In the genomic region with DNA sequence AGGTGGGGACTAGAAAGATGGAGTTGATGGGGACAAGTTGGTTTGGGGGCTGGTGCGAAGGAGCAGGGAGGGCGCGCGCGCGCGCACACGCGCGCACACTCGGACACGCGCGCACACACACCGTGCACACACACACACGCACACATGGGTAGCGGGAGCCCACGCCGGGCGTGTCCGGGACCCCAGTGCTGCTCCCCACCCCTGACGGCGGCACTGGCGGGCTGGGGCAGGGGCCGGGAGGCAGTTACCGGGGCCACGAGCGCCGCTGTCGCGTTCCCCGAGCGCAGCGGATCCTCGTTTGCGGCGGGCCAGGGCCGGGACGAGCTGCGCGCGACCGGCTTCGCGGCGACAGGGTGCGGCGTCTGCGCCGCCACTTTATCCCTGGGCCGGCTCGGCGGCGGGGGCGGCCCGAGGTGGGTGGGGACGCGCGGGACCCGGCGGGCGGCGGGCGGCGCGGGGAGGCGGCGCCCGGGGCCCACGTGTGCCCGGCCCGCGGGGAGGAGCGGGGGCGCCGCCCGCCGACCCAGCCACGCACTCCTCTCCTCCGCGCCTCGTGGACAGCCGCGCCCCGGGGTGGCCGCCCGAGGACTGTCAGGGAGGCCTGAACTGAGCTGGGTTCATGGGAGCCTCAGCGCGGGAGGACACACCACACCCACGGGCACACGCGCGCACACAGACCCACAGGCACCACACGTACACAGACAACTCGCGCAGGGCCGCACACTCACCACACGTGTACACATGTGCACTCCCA, we compare ENCODE assay signal across 8 cellular contexts. TPM values are rescaled to one million over a fixed set of nuclear protein-coding genes. Genes with fewer than 3 reads are reported as not detected.
DNase-seq lines count a peak whose midpoint lies in the region; ATAC-seq and TF ChIP-seq lines count a peak whose summit lies in the region.

No MANE protein-coding gene starts in this region.

- H3K4me1 ChIP-seq in ovary (ENCODE audit: insufficient read depth) = no peaks in the 10 kb centered on the region

- no peak for DNase-seq in AG04449 (ENCODE audit: low read depth, low spot score)
- peak; percentile 81 for DNase-seq in GM12865 (ENCODE audit: low read depth)
- DNase-seq in activated CD8-positive, alpha-beta memory T cell treated with anti-CD3 and anti-CD28 coated beads, Interleukin-2, amount 50 U/mL, for 48 hours = peak; percentile 59
- peak; percentile 85 for DNase-seq in Right ventricle myocardium inferior (ENCODE audit: missing footprints)
- peak in 3 of 5 donors; percentile 28 to 40 (median 35) for DNase-seq in ovary
- DNase-seq in SHP77 (lab: John Stamatoyannopoulos, UW) = no peak
- DNase-seq in KG1 (lab: John Stamatoyannopoulos, UW) = no peak

- no peak for TF ChIP-seq POLR2A in ovary (IDR thresholded peaks at IDR 0.05)

- no peak for TF ChIP-seq EP300 in ovary (IDR thresholded peaks at IDR 0.05)

- CTCF ChIA-PET in AG04449 (lab: Yijun Ruan, JAX) = interaction anchor here (0.8 to 5.0 kb wide), 11 partner anchors 11 to 248 kb away, joined by 3 to 39 read pairs (median 4); no protein-coding TSS in a partner anchor

- TF ChIP-seq CTCF in AG04449 (IDR thresholded peaks at IDR 0.05; ENCODE audit: insufficient read depth, low read length, missing control alignments) (peak; percentile 33), GM12865 (IDR thresholded peaks at IDR 0.05; ENCODE audit: insufficient read depth, low read depth, low read length, missing control alignments) (peak; percentile 21), ovary (IDR thresholded peaks at IDR 0.05) (no peak)

- POLR2A ChIA-PET in AG04449 (lab: Yijun Ruan, JAX) = interaction anchor here (0.6 to 1.8 kb wide), 13 partner anchors 19 to 151 kb away, joined by 3 to 7 read pairs (median 3); no protein-coding TSS in a partner anchor

- peaks cover 0 to under 1% of the 10 kb centered on the region in 2 donors for H3K9me3 ChIP-seq in ovary

- no peaks in the 10 kb centered on the region for H3K36me3 ChIP-seq in ovary

- no peak overlapping the region for H3K27ac ChIP-seq in ovary

- ATAC-seq in HG03108 (IDR thresholded peaks at IDR 0.05; ENCODE audit: unreplicated experiment) (peak; percentile 29), Right ventricle myocardium inferior (peak; percentile 86)

- no peaks in the 10 kb centered on the region for H3K27me3 ChIP-seq in ovary

- 1 to 2% (median 1%) methylated on average over 31 to 98 of the region's 98 CpGs for WGBS in ovary, 3 donors

- intact Hi-C loops in Right ventricle myocardium inferior (cut with DNase I) = loop anchor here (2.0 to 5.0 kb wide), 4 partner anchors 36 to 231 kb away; a partner anchor contains a TSS
- intact Hi-C loops in ovary (cut with DNase I) = loop anchor here in 1 of 4 donors (5.0 to 10.0 kb wide), 2 partner anchors 68 to 126 kb away; no protein-coding TSS in a partner anchor

- peak overlapping the region; percentile 77 for H3K4me3 ChIP-seq in AG04449 (ENCODE audit: low read depth, low read length)
- H3K4me3 ChIP-seq in GM12865 (ENCODE audit: low read depth, low read length) = peak overlapping the region; percentile 98
- peak overlapping the region; percentile 41 for H3K4me3 ChIP-seq in ovary

RNA-seq across cellular contexts. Expression of a gene that starts 0.7 kb away (rescaled TPM):
- total RNA-seq in Right ventricle myocardium inferior = 74.1 TPM
- 10 to 100 TPM in 4 of 7 donors, 1 to 10 TPM in 3; 4.5 to 22.4 (median 13.3) TPM for total RNA-seq in ovary
- polyA plus RNA-seq in ovary = 10 to 100 TPM in 1 of 2 donors, 1 to 10 TPM in 1; 6.7 to 14.0 TPM

Comparison
In these comparisons a context has a peak if more than half of its experiments do, and no peak if none do; other contexts are left out.
1. DNase-seq: peak in GM12865 (single experiment), activated CD8-positive, alpha-beta memory T cell treated with anti-CD3 and anti-CD28 coated beads, Interleukin-2, amount 50 U/mL, for 48 hours (single experiment), Right ventricle myocardium inferior (single experiment) and ovary (3 of 5); none in AG04449 (single experiment), SHP77 (0 of 2) and KG1 (single experiment).
2. H3K4me3 ChIP-seq: peak in every context shown above with its lines; median percentile 98 in GM12865; 77 in AG04449; 41 in ovary.
3. CTCF ChIP-seq: peak in AG04449 (single experiment) and GM12865 (single experiment); none in ovary (0 of 3).